26 cellular contexts compared by ENCODE assay signal in genomic region chr11:22707119-22707899, GRCh38.
"Had no signal": no experiment of that assay in that cellular context is flagged by ENCODE, and none has a peak within 500 bp of the region (broad histone marks: within the 10 kb centered on the region; RNA-seq: fewer than 3 reads in every experiment).

No MANE protein-coding gene starts in this region.

- H3K9me3 Mint-ChIP-seq: activated CD8-positive, alpha-beta T cell treated with anti-CD3 and anti-CD28 coated beads for 36 hours had no signal

- DNase-seq: activated CD4-positive, alpha-beta T cell treated with anti-CD3 and anti-CD28 coated beads, Interleukin-2, amount 10 ng/mL, durations not matched to agents 24 days and 14 days; activated CD8-positive, alpha-beta memory T cell treated with anti-CD3 and anti-CD28 coated beads, Interleukin-2, amount 10 ng/mL, durations not matched to agents 7 days and 5 days; activated CD8-positive, alpha-beta T cell treated with anti-CD3 and anti-CD28 coated beads for 36 hours; activated gamma-delta T cell treated with Interleukin-2 at 50 U/mL for 16 hours; activated T-cell treated with anti-CD3 and anti-CD28 coated beads for 4 hours; aorta; brain microvascular endothelial cell; caudate nucleus; dorsolateral prefrontal cortex; effector memory CD8-positive, alpha-beta T cell; foreskin fibroblast; heart right ventricle; kidney; midbrain; pancreas; psoas muscle; right cardiac atrium; stimulated activated CD4-positive, alpha-beta T cell treated with anti-CD3 and anti-CD28 coated beads, Interleukin-12 subunit alpha, Interleukin-12 subunit beta, amount 100 ng/mL, for 4 hours; stimulated activated CD4-positive, alpha-beta T cell treated with anti-CD3 and anti-CD28 coated beads, Interleukin-4, amount 100 ng/mL, for 4 hours; stimulated activated naive CD8-positive, alpha-beta T cell treated with anti-CD3 and anti-CD28 coated beads, Interleukin-15, Interleukin-2, amounts not matched to agents 100 U/mL and 50 U/mL, for 24 hours; T-helper 2 cell had no signal

- H3K4me3 Mint-ChIP-seq: activated CD4-positive, alpha-beta T cell treated with anti-CD3 and anti-CD28 coated beads, Interleukin-2, amount 10 ng/mL, durations not matched to agents 24 days and 14 days; activated CD8-positive, alpha-beta memory T cell treated with anti-CD3 and anti-CD28 coated beads, Interleukin-2, amount 10 ng/mL, durations not matched to agents 7 days and 5 days; activated CD8-positive, alpha-beta T cell treated with anti-CD3 and anti-CD28 coated beads for 36 hours; effector memory CD8-positive, alpha-beta T cell; natural killer cell treated with Interleukin-12 subunit alpha and Interleukin-12 subunit beta and Interleukin-15 and Interleukin-18, amount 100 ng/mL, for 72 hours had no signal

- FAIRE-seq: colon, kidney, pancreas had no signal

- ATAC-seq: activated CD8-positive, alpha-beta memory T cell treated with anti-CD3 and anti-CD28 coated beads, Interleukin-2, amount 10 ng/mL, durations not matched to agents 7 days and 5 days; activated CD8-positive, alpha-beta T cell treated with anti-CD3 and anti-CD28 coated beads for 36 hours; activated naive CD4-positive, alpha-beta T cell treated with anti-CD3 and anti-CD28 coated beads, Interleukin-2, amount 50 U/mL, for 72 hours; effector memory CD8-positive, alpha-beta T cell; heart right ventricle; left lobe of liver; natural killer cell treated with Interleukin-12 subunit alpha and Interleukin-12 subunit beta and Interleukin-15 and Interleukin-18, amount 100 ng/mL, for 72 hours; psoas muscle; right cardiac atrium; stimulated activated naive CD8-positive, alpha-beta T cell treated with anti-CD3 and anti-CD28 coated beads, Interleukin-15, Interleukin-2, amounts not matched to agents 100 U/mL and 50 U/mL, for 24 hours had no signal

- H3K4me1 Mint-ChIP-seq: activated CD8-positive, alpha-beta memory T cell treated with anti-CD3 and anti-CD28 coated beads, Interleukin-2, amount 10 ng/mL, durations not matched to agents 7 days and 5 days had no signal

- H3K36me3 ChIP-seq: brain microvascular endothelial cell, heart right ventricle, pancreas had no signal

- H3K36me3 Mint-ChIP-seq: activated CD8-positive, alpha-beta memory T cell treated with anti-CD3 and anti-CD28 coated beads, Interleukin-2, amount 10 ng/mL, durations not matched to agents 7 days and 5 days; natural killer cell treated with Interleukin-12 subunit alpha and Interleukin-12 subunit beta and Interleukin-15 and Interleukin-18, amount 100 ng/mL, for 72 hours had no signal

- H3K27ac ChIP-seq: brain microvascular endothelial cell, dorsolateral prefrontal cortex, heart right ventricle, pancreas, psoas muscle had no signal

- H3K27me3 ChIP-seq: brain microvascular endothelial cell, dorsolateral prefrontal cortex, heart right ventricle, pancreas had no signal

- H3K9me3 ChIP-seq: heart right ventricle, pancreas, psoas muscle had no signal

- H3K27me3 Mint-ChIP-seq: activated CD4-positive, alpha-beta T cell treated with anti-CD3 and anti-CD28 coated beads, Interleukin-2, amount 10 ng/mL, durations not matched to agents 24 days and 14 days; activated CD8-positive, alpha-beta memory T cell treated with anti-CD3 and anti-CD28 coated beads, Interleukin-2, amount 10 ng/mL, durations not matched to agents 7 days and 5 days had no signal

- H3K4me3 ChIP-seq: dorsolateral prefrontal cortex, heart right ventricle, lung, pancreas, psoas muscle had no signal

- H3K27ac Mint-ChIP-seq: activated CD4-positive, alpha-beta T cell treated with anti-CD3 and anti-CD28 coated beads, Interleukin-2, amount 10 ng/mL, durations not matched to agents 24 days and 14 days; activated CD8-positive, alpha-beta memory T cell treated with anti-CD3 and anti-CD28 coated beads, Interleukin-2, amount 10 ng/mL, durations not matched to agents 7 days and 5 days; activated CD8-positive, alpha-beta T cell treated with anti-CD3 and anti-CD28 coated beads for 36 hours; activated naive CD4-positive, alpha-beta T cell treated with anti-CD3 and anti-CD28 coated beads, Interleukin-2, amount 50 U/mL, for 72 hours; effector memory CD8-positive, alpha-beta T cell; natural killer cell treated with Interleukin-12 subunit alpha and Interleukin-12 subunit beta and Interleukin-15 and Interleukin-18, amount 100 ng/mL, for 72 hours had no signal
